7 cellular contexts compared by ENCODE assay signal in genomic region chr12:61531195-61531594, GRCh38.
"Had no signal": no experiment of that assay in that cellular context is flagged by ENCODE, and none has a peak within 500 bp of the region (broad histone marks: within the 10 kb centered on the region; RNA-seq: fewer than 3 reads in every experiment).

No MANE protein-coding gene starts in this region.

- DNase-seq: GDM1, GF-D8 had no signal

- H3K4me3 ChIP-seq: GM12878 had no signal

- ATAC-seq: GM12878 had no signal

- FAIRE-seq: G401.6, GM12878, GM12891, GM12892, GM18507 had no signal
